Comparison of ENCODE assay signal across 14 cellular contexts in genomic region chr21:19507682-19508260, GRCh38.
DNase-seq lines count a peak whose midpoint lies in the region; ATAC-seq, FAIRE-seq and TF ChIP-seq lines count a peak whose summit lies in the region.
"Had no signal": no experiment of that assay in that cellular context is flagged by ENCODE, and none has a peak within 500 bp of the region (broad histone marks: within the 10 kb centered on the region; RNA-seq: fewer than 3 reads in every experiment).

No MANE protein-coding gene starts in this region.

- BruUV-seq in HepG2 (replicated peaks; lab: Mats Ljungman, UMichigan): no TSS peak

- no peak for FAIRE-seq in HepG2 (lab: Jason Lieb, UNC)
- FAIRE-seq: keratinocyte had no signal

- H3K27ac ChIP-seq in right lobe of liver (no peak overlapping the region), HepG2 (ENCODE audit: extremely low read length, insufficient read depth, low read length) (no peak overlapping the region), colonic mucosa (no peak overlapping the region), upper lobe of right lung (no peak overlapping the region), heart left ventricle (no peak overlapping the region)
- H3K27ac ChIP-seq: BLaER1 treated with 17β-estradiol and CSF1 and Interleukin-3, amounts not matched to agents 10 nM and 100 nM; SK-N-MC had no signal

- no peak for TF ChIP-seq EP300 in HepG2 (IDR thresholded peaks at IDR 0.05; ENCODE audit: low read depth in 2 of 2, low read length in 2 of 2)
- TF ChIP-seq EP300 in HepG2 (CRISPR knock-in tag; IDR thresholded peaks at IDR 0.05; ENCODE audit: borderline replicate concordance): no peak

- no peaks in the 10 kb centered on the region for H3K79me2 ChIP-seq in HepG2 (ENCODE audit: insufficient read depth, low read length)

- no peak overlapping the region for H3K27ac Mint-ChIP-seq in activated T-cell treated with anti-CD3 and anti-CD28 coated beads, Interleukin-2, amount 50 U/mL, for 24 hours
- H3K27ac Mint-ChIP-seq: activated naive CD8-positive, alpha-beta T cell treated with anti-CD3 and anti-CD28 coated beads, Interleukin-2, amount 50 U/mL, for 24 hours had no signal

- peaks cover 20% of the 10 kb centered on the region for H3K9me3 Mint-ChIP-seq in activated T-cell treated with anti-CD3 and anti-CD28 coated beads, Interleukin-2, amount 50 U/mL, for 24 hours

- peak in 3 of 4 donors; percentile 14 to 29 (median 25) for TF ChIP-seq CTCF in right lobe of liver (IDR thresholded peaks at IDR 0.05)
- no peak for TF ChIP-seq CTCF in HepG2 (CRISPR knock-in tag; IDR thresholded peaks at IDR 0.05)
- TF ChIP-seq CTCF in colonic mucosa (IDR thresholded peaks at IDR 0.05): peak; percentile 23
- peak; percentile 20 for TF ChIP-seq CTCF in upper lobe of right lung (IDR thresholded peaks at IDR 0.05)
- no peak for TF ChIP-seq CTCF in heart left ventricle (IDR thresholded peaks at IDR 0.05)

- H4K20me1 ChIP-seq in HepG2 (ENCODE audit: insufficient read depth, low read length): no peaks in the 10 kb centered on the region
- H4K20me1 ChIP-seq: BLaER1 treated with 17β-estradiol and CSF1 and Interleukin-3, amounts not matched to agents 10 nM and 100 nM had no signal

- no peaks in the 10 kb centered on the region for H3K36me3 Mint-ChIP-seq in activated T-cell treated with anti-CD3 and anti-CD28 coated beads, Interleukin-2, amount 50 U/mL, for 24 hours (ENCODE audit: low read depth)

- POLR2A ChIA-PET in HepG2 (lab: Yijun Ruan, JAX): no interaction called here

- in situ Hi-C loops in HepG2 (cut with HindIII; ENCODE audit: extremely low pct_ligation_motif_present, low pct_unique_long_range_greater_than_20kb): no loop called here

- intact Hi-C loops in right lobe of liver (cut with DNase I): no loop called here
- intact Hi-C loops in HepG2 (cut with micrococcal nuclease; ENCODE audit: unreplicated experiment): no loop called here
- intact Hi-C loops in colonic mucosa (cut with DNase I): no loop called here
- intact Hi-C loops in upper lobe of right lung (cut with DNase I): no loop called here
- intact Hi-C loops in heart left ventricle (cut with DNase I): no loop called here

- TF ChIP-seq POLR2A in right lobe of liver (IDR thresholded peaks at IDR 0.05): no peak
- TF ChIP-seq POLR2A in HepG2 (IDR thresholded peaks at IDR 0.05; ENCODE audit: insufficient read depth in 1 of 2, low read depth in 2 of 2, low read length in 2 of 2): no peak
- no peak for TF ChIP-seq POLR2A in heart left ventricle (IDR thresholded peaks at IDR 0.05)

- WGBS in right lobe of liver (ENCODE audit: insufficient coverage, low coverage, low lambda C conversion rate, missing lambda C conversion rate): 38% methylated on average over 3 of the region's 3 CpGs
- WGBS in HepG2 (ENCODE audit: low lambda C conversion rate): 13% methylated on average over 1 of the region's 3 CpGs
- WGBS in heart left ventricle, 4 donors: 60 to 70% (median 65%) methylated on average over 3 of the region's 3 CpGs

- H3K27me3 ChIP-seq in right lobe of liver: no peaks in the 10 kb centered on the region
- H3K27me3 ChIP-seq in HepG2 (ENCODE audit: control insufficient read depth in 1 of 2, insufficient read depth in 2 of 2, low read length in 2 of 2): no peaks in the 10 kb centered on the region
- H3K27me3 ChIP-seq in colonic mucosa: no peaks in the 10 kb centered on the region
- H3K27me3 ChIP-seq in upper lobe of right lung: no peaks in the 10 kb centered on the region
- H3K27me3 ChIP-seq in heart left ventricle: no peaks in the 10 kb centered on the region
- H3K27me3 ChIP-seq: BLaER1 treated with 17β-estradiol and CSF1 and Interleukin-3, amounts not matched to agents 10 nM and 100 nM; MG63 had no signal

- no peaks in the 10 kb centered on the region for H3K4me1 Mint-ChIP-seq in activated T-cell treated with anti-CD3 and anti-CD28 coated beads, Interleukin-2, amount 50 U/mL, for 24 hours (ENCODE audit: low read depth)
- H3K4me1 Mint-ChIP-seq: activated naive CD8-positive, alpha-beta T cell treated with anti-CD3 and anti-CD28 coated beads, Interleukin-2, amount 50 U/mL, for 24 hours had no signal

- H3K9ac ChIP-seq in HepG2 (ENCODE audit: insufficient read depth, low read depth, low read length) (no peak overlapping the region), colonic mucosa (ENCODE audit: low read depth in 2 of 2, low read length in 2 of 2) (no peak overlapping the region)
- H3K9ac ChIP-seq: BLaER1 treated with 17β-estradiol and CSF1 and Interleukin-3, amounts not matched to agents 10 nM and 100 nM had no signal

- CTCF ChIA-PET in HepG2 (lab: Yijun Ruan, JAX; ENCODE audit: low intra/inter-chr PET ratio, low total read pairs): no interaction called here

- ATAC-seq in right lobe of liver: no peak
- no peak for ATAC-seq in HepG2
- no peak for ATAC-seq in upper lobe of right lung
- no peak for ATAC-seq in heart left ventricle
- ATAC-seq in HG03521 (IDR thresholded peaks at IDR 0.05; ENCODE audit: unreplicated experiment): no peak
- ATAC-seq: activated naive CD8-positive, alpha-beta T cell treated with anti-CD3 and anti-CD28 coated beads, Interleukin-2, amount 50 U/mL, for 24 hours had no signal

- H3K27me3 Mint-ChIP-seq in activated T-cell treated with anti-CD3 and anti-CD28 coated beads, Interleukin-2, amount 50 U/mL, for 24 hours: no peaks in the 10 kb centered on the region
- H3K27me3 Mint-ChIP-seq: activated naive CD8-positive, alpha-beta T cell treated with anti-CD3 and anti-CD28 coated beads, Interleukin-2, amount 50 U/mL, for 24 hours had no signal

- TF ChIP-seq RAD21 in HepG2 (CRISPR knock-in tag; IDR thresholded peaks at IDR 0.05): no peak

- no peaks in the 10 kb centered on the region for H3K4me1 ChIP-seq in right lobe of liver
- H3K4me1 ChIP-seq in HepG2 (ENCODE audit: insufficient read depth, low read length): no peaks in the 10 kb centered on the region
- no peaks in the 10 kb centered on the region for H3K4me1 ChIP-seq in colonic mucosa
- no peaks in the 10 kb centered on the region for H3K4me1 ChIP-seq in upper lobe of right lung
- no peaks in the 10 kb centered on the region for H3K4me1 ChIP-seq in heart left ventricle

- H3K4me2 ChIP-seq in HepG2 (ENCODE audit: low read depth, low read length): no peak overlapping the region

- H3K36me3 ChIP-seq in right lobe of liver (no peaks in the 10 kb centered on the region), HepG2 (replicated peaks in 1 of 2; ENCODE audit: control insufficient read depth in 1 of 2, insufficient read depth in 2 of 2, low read length in 2 of 2) (no peaks in the 10 kb centered on the region), colonic mucosa (no peaks in the 10 kb centered on the region), upper lobe of right lung (no peaks in the 10 kb centered on the region), heart left ventricle (no peaks in the 10 kb centered on the region)
- H3K36me3 ChIP-seq: BLaER1 treated with 17β-estradiol and CSF1 and Interleukin-3, amounts not matched to agents 10 nM and 100 nM; MG63 had no signal

- H2AFZ ChIP-seq in HepG2 (ENCODE audit: low read length): no peak overlapping the region

- DNase-seq in right lobe of liver (no peak), HepG2 (ENCODE audit: low spot score) (no peak), NCI-H69 (lab: John Stamatoyannopoulos, UW) (peak; percentile 63), colonic mucosa (no peak), upper lobe of right lung (no peak), heart left ventricle (no peak)
- DNase-seq in activated T-cell treated with anti-CD3 and anti-CD28 coated beads, Interleukin-2, amount 50 U/mL, for 24 hours: no peak
- DNase-seq: activated naive CD8-positive, alpha-beta T cell treated with anti-CD3 and anti-CD28 coated beads, Interleukin-2, amount 50 U/mL, for 24 hours; MG63; stimulated activated CD4-positive, alpha-beta T cell treated with anti-CD3 and anti-CD28 coated beads, Interleukin-4, amount 100 ng/mL, for 4 hours had no signal

- H3K4me3 ChIP-seq in right lobe of liver: no peak overlapping the region
- H3K4me3 ChIP-seq in HepG2 (replicated peaks in 1 of 3; ENCODE audit: insufficient read depth in 1 of 3, low read depth in 2 of 3, low read length in 3 of 3): no peak overlapping the region
- no peak overlapping the region for H3K4me3 ChIP-seq in colonic mucosa
- H3K4me3 ChIP-seq in upper lobe of right lung: no peak overlapping the region
- no peak overlapping the region for H3K4me3 ChIP-seq in heart left ventricle
- H3K4me3 ChIP-seq: BLaER1 treated with 17β-estradiol and CSF1 and Interleukin-3, amounts not matched to agents 10 nM and 100 nM; MG63; SK-N-MC had no signal

- no peak overlapping the region for H3K4me3 Mint-ChIP-seq in activated T-cell treated with anti-CD3 and anti-CD28 coated beads, Interleukin-2, amount 50 U/mL, for 24 hours
- H3K4me3 Mint-ChIP-seq: activated naive CD8-positive, alpha-beta T cell treated with anti-CD3 and anti-CD28 coated beads, Interleukin-2, amount 50 U/mL, for 24 hours had no signal

- no peaks in the 10 kb centered on the region for H3K9me3 ChIP-seq in right lobe of liver
- peaks cover 84% of the 10 kb centered on the region for H3K9me3 ChIP-seq in HepG2 (ENCODE audit: low read length)
- no peaks in the 10 kb centered on the region for H3K9me3 ChIP-seq in colonic mucosa
- H3K9me3 ChIP-seq in upper lobe of right lung: no peaks in the 10 kb centered on the region
- H3K9me3 ChIP-seq in heart left ventricle: peaks cover 0 to 29% (median 0%) of the 10 kb centered on the region in 12 donors
- H3K9me3 ChIP-seq: MG63 had no signal

TF ChIP-seq in HepG2, 621 proteins besides CTCF, POLR2A, EP300 and RAD21 (continues in another document):
- no peak for TF ChIP-seq MTERF4 (CRISPR knock-in tag; IDR thresholded peaks at IDR 0.05)
- no peak for TF ChIP-seq SMAD1 (CRISPR knock-in tag; IDR thresholded peaks at IDR 0.05; ENCODE audit: borderline replicate concordance, low read depth)

Comparison
In these comparisons a context has a peak if more than half of its experiments do, and no peak if none do; other contexts are left out.
1. CTCF ChIP-seq: peak in right lobe of liver (3 of 4), colonic mucosa (single experiment) and upper lobe of right lung (single experiment); none in HepG2 (single experiment) and heart left ventricle (0 of 12).